In the genomic region with DNA sequence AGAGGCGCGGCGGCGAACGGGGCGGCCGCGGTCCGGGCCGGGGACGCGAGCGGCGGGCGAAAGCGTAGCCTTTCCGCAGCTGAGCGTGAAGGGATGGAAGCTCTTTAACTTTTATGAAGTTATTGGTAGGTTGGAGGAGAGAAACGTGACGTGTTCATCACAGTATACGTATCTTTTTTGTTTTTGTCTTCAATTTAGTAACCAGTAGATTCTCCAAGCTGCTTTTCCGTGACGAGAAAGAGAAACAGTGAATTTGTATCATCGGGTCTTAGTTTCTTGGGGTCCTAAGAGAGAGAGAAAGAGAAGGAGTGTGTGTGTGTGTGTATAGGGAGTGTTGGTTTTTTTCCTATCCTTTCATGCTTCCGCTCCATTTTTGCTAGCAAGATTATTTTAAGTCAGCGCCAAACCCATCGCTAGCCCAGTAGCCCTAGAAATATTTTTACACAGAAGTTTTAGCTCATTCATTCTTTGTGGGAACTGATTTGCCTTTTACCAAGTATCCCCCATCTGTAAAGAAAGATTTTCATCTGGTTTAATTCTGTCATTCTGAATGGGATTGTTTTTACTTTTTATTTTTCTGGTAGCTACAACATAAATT, we compare ENCODE assay signal across 8 cellular contexts. TPM values are rescaled to one million over a fixed set of nuclear protein-coding genes. Genes with fewer than 3 reads are reported as not detected.
DNase-seq lines count a peak whose midpoint lies in the region; ATAC-seq and TF ChIP-seq lines count a peak whose summit lies in the region.

No MANE protein-coding gene starts in this region.

- H3K27me3 ChIP-seq in SJCRH30: no peaks in the 10 kb centered on the region
- no peaks in the 10 kb centered on the region for H3K27me3 ChIP-seq in skeletal muscle satellite cell (ENCODE audit: control insufficient read depth, insufficient read depth, low read length)

- TF ChIP-seq CTCF in fibroblast of pulmonary artery (IDR thresholded peaks at IDR 0.05; ENCODE audit: low read length, missing control alignments): no peak

- H3K9me3 ChIP-seq in SJCRH30 (replicated peaks): no peaks in the 10 kb centered on the region
- no peaks in the 10 kb centered on the region for H3K9me3 ChIP-seq in skeletal muscle satellite cell (replicated peaks; ENCODE audit: low read length)

- H3K4me1 ChIP-seq in SJCRH30: peaks cover 4% of the 10 kb centered on the region
- H3K4me1 ChIP-seq in skeletal muscle satellite cell (ENCODE audit: control insufficient read depth, insufficient read depth, low read length): peaks cover 22% of the 10 kb centered on the region

- H3K4me3 ChIP-seq in SJCRH30: peak overlapping the region; percentile 95
- H3K4me3 ChIP-seq in fibroblast of pulmonary artery (replicated peaks; ENCODE audit: low read depth, low read length): peak overlapping the region; percentile 85
- H3K4me3 ChIP-seq in skeletal muscle satellite cell (ENCODE audit: low read length): peak overlapping the region; percentile 100

- ATAC-seq in GM19452 (IDR thresholded peaks at IDR 0.05; ENCODE audit: unreplicated experiment) (peak; percentile 13), GM19395 (IDR thresholded peaks at IDR 0.05; ENCODE audit: unreplicated experiment) (no peak), GM19463 (IDR thresholded peaks at IDR 0.05; ENCODE audit: unreplicated experiment) (no peak)

- DNase-seq in SJCRH30: no peak
- no peak for DNase-seq in fibroblast of pulmonary artery (ENCODE audit: low read depth)
- no peak for DNase-seq in EL
- DNase-seq in GM03348 (ENCODE audit: low spot score): no peak

- peak overlapping the region; percentile 100 for H3K9ac ChIP-seq in skeletal muscle satellite cell (ENCODE audit: low read depth, low read length)

- peak overlapping the region; percentile 98 for H3K4me2 ChIP-seq in skeletal muscle satellite cell (ENCODE audit: low read length)

- H3K27ac ChIP-seq in SJCRH30: no peak overlapping the region

- H3K36me3 ChIP-seq in SJCRH30 (peaks cover 30% of the 10 kb centered on the region), skeletal muscle satellite cell (ENCODE audit: insufficient read depth, low read length) (peaks cover 19% of the 10 kb centered on the region)

RNA-seq across cellular contexts. Expression of gene ATG4B, which starts 0.7 kb away (rescaled TPM):
- 73.5 and 78.0 TPM in 2 replicates for total RNA-seq in SJCRH30 (2014; rRNA removed; shearing (Covaris generic))
- 46.4 and 53.7 TPM in 2 replicates for total RNA-seq in skeletal muscle satellite cell (2012; rRNA removed)

RNA-seq across cellular contexts. Expression of gene THAP4, which starts 1.2 kb away (rescaled TPM):
- total RNA-seq in SJCRH30 (2014; rRNA removed; shearing (Covaris generic)): 48.9 and 51.9 TPM in 2 replicates
- 50.5 and 60.6 TPM in 2 replicates for total RNA-seq in skeletal muscle satellite cell (2012; rRNA removed)

RNA-seq across cellular contexts. Expression of gene DTYMK, which starts 48.5 kb away (rescaled TPM):
- total RNA-seq in SJCRH30 (2014; rRNA removed; shearing (Covaris generic)): 113 and 121 TPM in 2 replicates
- total RNA-seq in skeletal muscle satellite cell (2012; rRNA removed): 33.5 and 38.9 TPM in 2 replicates
